7 cellular contexts compared by ENCODE assay signal in the genomic region with DNA sequence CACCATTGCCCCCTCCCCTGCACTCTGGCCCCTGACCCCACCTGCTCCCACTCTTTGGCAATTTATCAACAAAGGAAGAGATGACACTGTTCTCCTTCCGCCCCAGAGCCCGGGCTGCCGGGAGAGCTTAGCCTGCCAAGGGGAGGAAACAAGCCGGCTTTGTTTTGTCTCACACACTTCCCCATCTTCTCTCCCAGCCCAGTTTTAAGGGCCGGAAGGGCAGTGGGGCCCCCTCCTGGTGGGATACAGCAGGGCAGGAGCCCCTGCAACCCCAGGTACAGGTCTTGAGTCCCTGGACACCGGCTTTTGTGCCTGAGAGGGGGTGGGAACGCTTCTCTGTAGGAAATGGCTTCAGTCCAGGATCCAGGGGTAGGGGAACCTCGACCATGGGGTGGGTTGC. TPM values are rescaled to one million over a fixed set of nuclear protein-coding genes. Genes with fewer than 3 reads are reported as not detected.
DNase-seq lines count a peak whose midpoint lies in the region; ATAC-seq, FAIRE-seq and TF ChIP-seq lines count a peak whose summit lies in the region.
"Not testable (repeated sequence)": the region's sequence is repeated elsewhere in the genome, so short reads cannot be mapped to it uniquely, and the experiment has no call there.

No MANE protein-coding gene starts in this region.

- not testable (repeated sequence) for H3K4me3 Mint-ChIP-seq in endodermal cell

- not testable (repeated sequence) for H3K4me1 ChIP-seq in endodermal cell (ENCODE audit: control insufficient read depth, insufficient read depth, low read length); right lobe of liver
- H3K4me1 ChIP-seq in heart right ventricle: peaks cover 0 to 18% (median 10%) of the 10 kb centered on the region in 9 donors
- peaks cover 19 to 24% of the 10 kb centered on the region in 2 experiments for H3K4me1 ChIP-seq in neutrophil (ENCODE audit: control insufficient read depth in 1 of 2, insufficient read depth in 1 of 2, low read depth in 1 of 2, low read length in 1 of 2)

- ATAC-seq in HG03342 (IDR thresholded peaks at IDR 0.05; ENCODE audit: unreplicated experiment) (peak; percentile 28), heart right ventricle (peak; percentile 54 to 83 (median 69)), right lobe of liver (peak; percentile 54 to 70 (median 58))

- not testable (repeated sequence) for H3K27me3 ChIP-seq in endodermal cell (ENCODE audit: control insufficient read depth, insufficient read depth, low read length, poor library complexity, severe bottlenecking); heart right ventricle; right lobe of liver; neutrophil

- not testable (repeated sequence) for TF ChIP-seq POLR2A in right lobe of liver (IDR thresholded peaks at IDR 0.05)

- not testable (repeated sequence) for H3K9me3 ChIP-seq in endodermal cell (ENCODE audit: control insufficient read depth, low read length); heart right ventricle; right lobe of liver; neutrophil

- H3K36me3 Mint-ChIP-seq in endodermal cell (ENCODE audit: low read depth): not testable (repeated sequence)

- not testable (repeated sequence) for H3K27ac Mint-ChIP-seq in endodermal cell

- not testable (repeated sequence) for DNase-seq in GM18507 (ENCODE audit: extremely low spot score, insufficient read length, low read depth); endodermal cell; heart right ventricle; right lobe of liver
- peak; percentile 12 for DNase-seq in activated CD4-positive, alpha-beta T cell treated with anti-CD3 and anti-CD28 coated beads for 48 hours

- peak; percentile 45 for TF ChIP-seq CTCF in endodermal cell (conservative IDR thresholded peaks at IDR 0.05)
- TF ChIP-seq CTCF in heart right ventricle (IDR thresholded peaks at IDR 0.05): peak in 1 of 9 donors; percentile 5
- TF ChIP-seq CTCF in right lobe of liver (IDR thresholded peaks at IDR 0.05); neutrophil (IDR thresholded peaks at IDR 0.05): not testable (repeated sequence)

- not testable (repeated sequence) for H3K36me3 ChIP-seq in endodermal cell (ENCODE audit: control insufficient read depth, insufficient read depth, low read length); heart right ventricle; right lobe of liver; neutrophil

- not testable (repeated sequence) for H3K27me3 Mint-ChIP-seq in endodermal cell (ENCODE audit: insufficient read depth)

- H3K4me1 Mint-ChIP-seq in endodermal cell: not testable (repeated sequence)

- H3K27ac ChIP-seq in endodermal cell (ENCODE audit: low read depth, low read length); heart right ventricle; right lobe of liver: not testable (repeated sequence)
- H3K27ac ChIP-seq in neutrophil: peak overlapping the region; percentile 38

- FAIRE-seq in GM18507 (lab: Jason Lieb, UNC): peak; percentile 24

- H3K9me3 Mint-ChIP-seq in endodermal cell: not testable (repeated sequence)

- not testable (repeated sequence) for H3K9ac ChIP-seq in endodermal cell (ENCODE audit: extremely low read depth, low read length, poor library complexity, severe bottlenecking)

- not testable (repeated sequence) for H3K4me3 ChIP-seq in endodermal cell (ENCODE audit: low read length); heart right ventricle; right lobe of liver; neutrophil (ENCODE audit: low read depth in 1 of 2, low read length in 1 of 2)

- WGBS in endodermal cell (ENCODE audit: insufficient coverage in 1 of 2, insufficient read length in 1 of 2), 2 experiments: no CpG with 5 or more reads among the region's 8 CpGs
- WGBS in heart right ventricle, 2 donors: 4 to 5% methylated on average over 4 to 5 of the region's 8 CpGs
- WGBS in right lobe of liver (ENCODE audit: insufficient coverage, low coverage, low lambda C conversion rate, missing lambda C conversion rate): no CpG with 5 or more reads among the region's 8 CpGs

- intact Hi-C loops in heart right ventricle (cut with DNase I); right lobe of liver (cut with DNase I): not testable (repeated sequence)

RNA-seq across cellular contexts. Expression of a gene that starts 2.1 kb away (rescaled TPM):
- total RNA-seq in endodermal cell (10 to 100 TPM; 15.1 to 17.2 TPM), heart right ventricle (1 to 10 TPM in 4 of 10 donors, under 1 TPM in 6; 0.26 to 4.1 (median 0.84) TPM), right lobe of liver (under 1 TPM in 5 of 6 experiments, not detected in 1; 0.18 to 0.93 (median 0.66) TPM)
- polyA plus RNA-seq in endodermal cell (2013, experiment 1 of 2): 13.9 TPM
- polyA plus RNA-seq in endodermal cell (2013, experiment 2 of 2): 14.2 TPM
- polyA plus RNA-seq in heart right ventricle: 1 to 10 TPM in 1 of 2 donors, under 1 TPM in 1; 0.30 to 1.8 TPM
